11 cellular contexts compared by ENCODE assay signal in the genomic region with DNA sequence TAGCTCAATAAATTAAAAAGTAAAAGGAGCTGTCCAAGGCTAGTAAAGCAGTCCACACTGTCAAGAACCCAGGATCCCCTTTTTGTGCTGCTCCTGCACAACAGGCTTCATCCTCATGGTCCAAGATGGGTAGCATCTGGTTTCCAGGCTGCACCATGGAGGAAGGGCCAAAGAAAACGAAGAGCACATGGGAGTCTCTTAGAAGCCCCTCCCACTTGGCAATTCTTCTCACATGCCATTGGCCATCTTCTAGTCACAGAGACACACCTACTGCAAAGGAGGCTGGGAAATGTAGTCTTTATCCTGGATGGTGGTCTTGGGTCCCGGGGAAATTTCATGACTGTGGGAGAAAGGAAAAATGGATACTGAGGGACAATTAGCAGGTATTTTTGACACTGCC. TPM values are rescaled to one million over a fixed set of nuclear protein-coding genes. Genes with fewer than 3 reads are reported as not detected.
A peak's percentile ranks its signal among the peaks of the same experiment; 100 is the strongest.
DNase-seq lines count a peak whose midpoint lies in the region; ATAC-seq and TF ChIP-seq lines count a peak whose summit lies in the region.
"Had no signal": no experiment of that assay in that cellular context is flagged by ENCODE, and none has a peak within 500 bp of the region (broad histone marks: within the 10 kb centered on the region; RNA-seq: fewer than 3 reads in every experiment).

No MANE protein-coding gene starts in this region.

- H3K4me3 ChIP-seq in HFF-Myc (replicated peaks; ENCODE audit: low read depth, low read length) (no peak overlapping the region), fibroblast of the aortic adventitia (ENCODE audit: low read depth, low read length) (no peak overlapping the region)

- TF ChIP-seq CTCF in HFF-Myc (IDR thresholded peaks at IDR 0.05; ENCODE audit: low read depth, low read length, missing control alignments) (no peak), fibroblast of the aortic adventitia (IDR thresholded peaks at IDR 0.05; ENCODE audit: insufficient read depth, low read length) (no peak)

- DNase-seq in DMS114 treated with DMSO at 0.1 percent for 48 hours (lab: John Stamatoyannopoulos, UW; ENCODE audit: unreplicated experiment) (peak; percentile 56), HFF-Myc (ENCODE audit: extremely low read depth, low read depth) (peak; percentile 79), RPMI8226 (peak; percentile 21), fibroblast of the aortic adventitia (ENCODE audit: low read depth) (peak; percentile 45), cerebellum (ENCODE audit: low spot score) (no peak)
- no peak for DNase-seq in activated T-cell treated with anti-CD3 and anti-CD28 coated beads, Interleukin-2, amount 50 U/mL, for 1 hour
- DNase-seq: cerebellar nuclear complex; stimulated activated CD4-positive, alpha-beta T cell treated with anti-CD3 and anti-CD28 coated beads, Interleukin-15, amount 100 ng/mL, for 24 hours; trophoblast cell had no signal

- ATAC-seq in GM18511 (IDR thresholded peaks at IDR 0.05; ENCODE audit: unreplicated experiment) (no peak), GM18907 (IDR thresholded peaks at IDR 0.05; ENCODE audit: unreplicated experiment) (no peak)

RNA-seq across cellular contexts. Expression of gene PRR5L, which starts 37.8 kb away (rescaled TPM):
- 0.54 and 20.8 TPM in 2 replicates for total RNA-seq in fibroblast of the aortic adventitia (ENCODE audit: low replicate concordance)
- total RNA-seq in cerebellum, result 12.9 TPM

RNA-seq across cellular contexts. Expression of gene COMMD9, which starts 44.7 kb away (rescaled TPM):
- total RNA-seq in fibroblast of the aortic adventitia (ENCODE audit: low replicate concordance) (31.3 and 39.9 TPM in 2 replicates), cerebellum (34.8 TPM)

Comparison
In these comparisons a context has a peak if more than half of its experiments do, and no peak if none do; other contexts are left out.
1. DNase-seq: peak in DMS114 treated with DMSO at 0.1 percent for 48 hours (single experiment), HFF-Myc (single experiment), RPMI8226 (single experiment) and fibroblast of the aortic adventitia (single experiment); none in activated T-cell treated with anti-CD3 and anti-CD28 coated beads, Interleukin-2, amount 50 U/mL, for 1 hour (single experiment) and cerebellum (single experiment).